10 cellular contexts compared by ENCODE assay signal in the genomic region with DNA sequence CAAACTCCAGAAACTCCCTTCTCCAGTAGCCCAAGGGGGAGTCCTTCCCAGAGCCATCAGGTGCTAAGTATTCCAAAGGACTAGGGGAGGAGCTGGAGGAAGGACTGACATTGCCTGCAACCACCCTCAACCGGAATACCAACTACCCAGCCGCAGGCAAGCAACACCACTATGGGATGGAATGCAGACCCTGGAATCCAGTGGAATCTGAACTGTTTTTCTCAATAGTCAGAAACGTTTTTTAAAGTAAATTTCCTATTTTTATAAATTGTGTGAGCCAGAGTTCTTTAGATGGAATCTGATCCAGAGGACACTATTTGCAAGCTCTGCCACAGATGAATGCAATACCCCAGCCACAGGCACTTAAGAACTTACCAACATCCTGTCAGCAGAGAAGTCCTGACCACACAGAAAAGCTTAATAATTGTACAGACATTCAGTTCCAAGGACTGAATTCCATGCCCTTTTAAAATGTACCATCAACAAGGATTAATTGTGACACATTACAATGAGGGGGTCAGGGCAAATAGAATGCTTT.
DNase-seq lines count a peak whose midpoint lies in the region; ATAC-seq and TF ChIP-seq lines count a peak whose summit lies in the region.
"Had no signal": no experiment of that assay in that cellular context is flagged by ENCODE, and none has a peak within 500 bp of the region (broad histone marks: within the 10 kb centered on the region; RNA-seq: fewer than 3 reads in every experiment).

No MANE protein-coding gene starts in this region.

- CTCF ChIA-PET in activated CD8-positive, alpha-beta T cell treated with anti-CD3 and anti-CD28 coated beads, Interleukin-2, amount 10 ng/mL, durations not matched to agents 7 days and 5 days (lab: Charles Lee), result interaction anchor here (0.8 kb wide), 1 partner anchor 279 kb away, joined by 3 read pairs; no protein-coding TSS in a partner anchor
- CTCF ChIA-PET in activated CD8-positive, alpha-beta T cell treated with anti-CD3 and anti-CD28 coated beads for 36 hours (lab: Charles Lee), result no interaction called here

- H3K27me3 Mint-ChIP-seq in activated CD8-positive, alpha-beta T cell treated with anti-CD3 and anti-CD28 coated beads, Interleukin-2, amount 10 ng/mL, durations not matched to agents 7 days and 5 days (ENCODE audit: low read depth), result no peaks in the 10 kb centered on the region
- H3K27me3 Mint-ChIP-seq in activated CD8-positive, alpha-beta T cell treated with anti-CD3 and anti-CD28 coated beads for 36 hours, result no peaks in the 10 kb centered on the region
- H3K27me3 Mint-ChIP-seq in T-helper 1 cell treated with Interleukin-12 subunit alpha and Interleukin-12 subunit beta and Interleukin-4 antibody, amounts not matched to agents 30 μg/mL and 1 μg/mL, for 36 hours (ENCODE audit: low read depth), result no peaks in the 10 kb centered on the region
- H3K27me3 Mint-ChIP-seq: dendritic cell treated with granulocyte-macrophage colony-stimulating factor and Interleukin-4, amounts not matched to agents 40 ng/mL and 50 ng/mL, for 4 days had no signal

- no peak for DNase-seq in activated CD8-positive, alpha-beta T cell treated with anti-CD3 and anti-CD28 coated beads, Interleukin-2, amount 10 ng/mL, durations not matched to agents 7 days and 5 days
- no peak for DNase-seq in activated CD8-positive, alpha-beta T cell treated with anti-CD3 and anti-CD28 coated beads for 36 hours
- peak; percentile 28 for DNase-seq in iPS DF 19.7 (ENCODE audit: low read depth, low spot score)
- DNase-seq in stimulated activated effector memory CD8-positive, alpha-beta T cell treated with anti-CD3 and anti-CD28 coated beads, Interleukin-12 subunit alpha, Interleukin-12 subunit beta, amount 100 ng/mL, for 72 hours (ENCODE audit: low spot score in 2 of 2), result no peak
- DNase-seq in left ventricle myocardium superior, result no peak
- no peak for DNase-seq in NCI-H187 treated with DMSO at 0.1 percent for 48 hours (lab: John Stamatoyannopoulos, UW)

- H3K9me3 Mint-ChIP-seq in activated CD8-positive, alpha-beta T cell treated with anti-CD3 and anti-CD28 coated beads, Interleukin-2, amount 10 ng/mL, durations not matched to agents 7 days and 5 days (ENCODE audit: insufficient read depth), result no peaks in the 10 kb centered on the region
- no peaks in the 10 kb centered on the region for H3K9me3 Mint-ChIP-seq in activated CD8-positive, alpha-beta T cell treated with anti-CD3 and anti-CD28 coated beads for 36 hours
- no peaks in the 10 kb centered on the region for H3K9me3 Mint-ChIP-seq in T-helper 1 cell treated with Interleukin-12 subunit alpha and Interleukin-12 subunit beta and Interleukin-4 antibody, amounts not matched to agents 30 μg/mL and 1 μg/mL, for 36 hours
- no peaks in the 10 kb centered on the region for H3K9me3 Mint-ChIP-seq in stimulated activated effector memory CD8-positive, alpha-beta T cell treated with anti-CD3 and anti-CD28 coated beads, Interleukin-12 subunit alpha, Interleukin-12 subunit beta, amount 100 ng/mL, for 72 hours
- H3K9me3 Mint-ChIP-seq: dendritic cell treated with granulocyte-macrophage colony-stimulating factor and Interleukin-4, amounts not matched to agents 40 ng/mL and 50 ng/mL, for 4 days had no signal

- peaks cover 35% of the 10 kb centered on the region for H3K36me3 Mint-ChIP-seq in activated CD8-positive, alpha-beta T cell treated with anti-CD3 and anti-CD28 coated beads, Interleukin-2, amount 10 ng/mL, durations not matched to agents 7 days and 5 days (ENCODE audit: low read depth)
- H3K36me3 Mint-ChIP-seq in activated CD8-positive, alpha-beta T cell treated with anti-CD3 and anti-CD28 coated beads for 36 hours (ENCODE audit: low read depth), result peaks cover 32% of the 10 kb centered on the region
- peaks cover 21% of the 10 kb centered on the region for H3K36me3 Mint-ChIP-seq in T-helper 1 cell treated with Interleukin-12 subunit alpha and Interleukin-12 subunit beta and Interleukin-4 antibody, amounts not matched to agents 30 μg/mL and 1 μg/mL, for 36 hours (ENCODE audit: low read depth)
- peaks cover 89% of the 10 kb centered on the region for H3K36me3 Mint-ChIP-seq in stimulated activated effector memory CD8-positive, alpha-beta T cell treated with anti-CD3 and anti-CD28 coated beads, Interleukin-12 subunit alpha, Interleukin-12 subunit beta, amount 100 ng/mL, for 72 hours

- intact Hi-C loops in activated CD8-positive, alpha-beta T cell treated with anti-CD3 and anti-CD28 coated beads for 36 hours (cut with micrococcal nuclease), result no loop called here
- intact Hi-C loops in left ventricle myocardium superior (cut with micrococcal nuclease), result no loop called here

- H3K4me1 Mint-ChIP-seq in activated CD8-positive, alpha-beta T cell treated with anti-CD3 and anti-CD28 coated beads, Interleukin-2, amount 10 ng/mL, durations not matched to agents 7 days and 5 days (ENCODE audit: low read depth), result peaks cover 21% of the 10 kb centered on the region
- H3K4me1 Mint-ChIP-seq in activated CD8-positive, alpha-beta T cell treated with anti-CD3 and anti-CD28 coated beads for 36 hours (ENCODE audit: low read depth), result peaks cover 13% of the 10 kb centered on the region
- peaks cover 15% of the 10 kb centered on the region for H3K4me1 Mint-ChIP-seq in T-helper 1 cell treated with Interleukin-12 subunit alpha and Interleukin-12 subunit beta and Interleukin-4 antibody, amounts not matched to agents 30 μg/mL and 1 μg/mL, for 36 hours (ENCODE audit: low read depth)
- peaks cover 18% of the 10 kb centered on the region for H3K4me1 Mint-ChIP-seq in stimulated activated effector memory CD8-positive, alpha-beta T cell treated with anti-CD3 and anti-CD28 coated beads, Interleukin-12 subunit alpha, Interleukin-12 subunit beta, amount 100 ng/mL, for 72 hours

- POLR2A ChIA-PET in activated CD8-positive, alpha-beta T cell treated with anti-CD3 and anti-CD28 coated beads, Interleukin-2, amount 10 ng/mL, durations not matched to agents 7 days and 5 days (lab: Charles Lee), result interaction anchor here (1.0 kb wide), 1 partner anchor 35 kb away, joined by 4 read pairs; no protein-coding TSS in a partner anchor
- POLR2A ChIA-PET in activated CD8-positive, alpha-beta T cell treated with anti-CD3 and anti-CD28 coated beads for 36 hours (lab: Charles Lee), result no interaction called here

- TF ChIP-seq CTCF in activated CD8-positive, alpha-beta T cell treated with anti-CD3 and anti-CD28 coated beads for 36 hours (IDR thresholded peaks at IDR 0.05), result no peak

- no peak overlapping the region for H3K4me3 Mint-ChIP-seq in activated CD8-positive, alpha-beta T cell treated with anti-CD3 and anti-CD28 coated beads, Interleukin-2, amount 10 ng/mL, durations not matched to agents 7 days and 5 days
- H3K4me3 Mint-ChIP-seq in activated CD8-positive, alpha-beta T cell treated with anti-CD3 and anti-CD28 coated beads for 36 hours, result no peak overlapping the region
- no peak overlapping the region for H3K4me3 Mint-ChIP-seq in T-helper 1 cell treated with Interleukin-12 subunit alpha and Interleukin-12 subunit beta and Interleukin-4 antibody, amounts not matched to agents 30 μg/mL and 1 μg/mL, for 36 hours
- no peak overlapping the region for H3K4me3 Mint-ChIP-seq in stimulated activated effector memory CD8-positive, alpha-beta T cell treated with anti-CD3 and anti-CD28 coated beads, Interleukin-12 subunit alpha, Interleukin-12 subunit beta, amount 100 ng/mL, for 72 hours
- H3K4me3 Mint-ChIP-seq: dendritic cell treated with granulocyte-macrophage colony-stimulating factor and Interleukin-4, amounts not matched to agents 40 ng/mL and 50 ng/mL, for 4 days had no signal

- no peak for ATAC-seq in activated CD8-positive, alpha-beta T cell treated with anti-CD3 and anti-CD28 coated beads, Interleukin-2, amount 10 ng/mL, durations not matched to agents 7 days and 5 days
- no peak for ATAC-seq in activated CD8-positive, alpha-beta T cell treated with anti-CD3 and anti-CD28 coated beads for 36 hours
- no peak for ATAC-seq in stimulated activated effector memory CD8-positive, alpha-beta T cell treated with anti-CD3 and anti-CD28 coated beads, Interleukin-12 subunit alpha, Interleukin-12 subunit beta, amount 100 ng/mL, for 72 hours
- ATAC-seq in GM21447 (IDR thresholded peaks at IDR 0.05; ENCODE audit: unreplicated experiment), result no peak
- no peak for ATAC-seq in left ventricle myocardium superior
- ATAC-seq: A549 had no signal

- H3K27ac Mint-ChIP-seq in activated CD8-positive, alpha-beta T cell treated with anti-CD3 and anti-CD28 coated beads, Interleukin-2, amount 10 ng/mL, durations not matched to agents 7 days and 5 days, result peak overlapping the region; percentile 31
- H3K27ac Mint-ChIP-seq in activated CD8-positive, alpha-beta T cell treated with anti-CD3 and anti-CD28 coated beads for 36 hours, result no peak overlapping the region
- peak overlapping the region; percentile 63 for H3K27ac Mint-ChIP-seq in T-helper 1 cell treated with Interleukin-12 subunit alpha and Interleukin-12 subunit beta and Interleukin-4 antibody, amounts not matched to agents 30 μg/mL and 1 μg/mL, for 36 hours
- peak overlapping the region; percentile 51 for H3K27ac Mint-ChIP-seq in stimulated activated effector memory CD8-positive, alpha-beta T cell treated with anti-CD3 and anti-CD28 coated beads, Interleukin-12 subunit alpha, Interleukin-12 subunit beta, amount 100 ng/mL, for 72 hours
- H3K27ac Mint-ChIP-seq: dendritic cell treated with granulocyte-macrophage colony-stimulating factor and Interleukin-4, amounts not matched to agents 40 ng/mL and 50 ng/mL, for 4 days had no signal
